In the genomic region with DNA sequence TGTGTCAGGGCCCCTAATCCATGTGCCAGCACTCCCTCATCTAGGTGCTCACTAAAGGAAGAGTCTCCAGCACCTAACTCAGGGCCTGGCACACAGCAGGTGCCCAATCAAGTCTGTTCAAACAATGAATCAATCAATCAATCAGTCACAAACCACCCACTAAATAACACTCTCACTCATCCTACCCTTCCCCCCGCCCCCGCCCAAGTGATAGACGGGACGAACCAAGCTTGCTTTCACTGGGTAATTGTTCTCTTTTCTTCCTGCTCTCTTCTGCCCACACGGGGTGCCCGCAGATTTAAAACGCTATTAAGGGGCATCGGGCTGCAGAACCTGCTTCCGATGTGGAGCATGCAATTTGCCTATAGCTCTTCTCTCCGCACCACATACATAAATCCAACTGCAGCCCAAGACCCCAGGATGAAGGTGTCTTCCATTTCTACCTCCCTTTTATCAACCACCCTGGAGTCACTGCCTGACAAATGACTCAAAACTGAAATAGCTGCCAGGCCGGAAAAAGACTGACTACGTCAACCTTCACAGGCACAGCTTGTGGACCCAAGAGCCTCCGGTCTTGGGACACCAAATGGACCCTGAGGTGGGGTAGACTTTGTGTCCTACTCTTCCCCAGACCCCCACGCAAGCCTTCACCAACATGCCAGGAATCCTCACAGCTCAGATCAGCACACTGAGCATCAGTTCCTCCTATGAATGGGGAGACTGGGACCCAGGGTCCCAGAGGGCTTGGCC, we compare ENCODE assay signal across 8 cellular contexts. TPM values are rescaled to one million over a fixed set of nuclear protein-coding genes. Genes with fewer than 3 reads are reported as not detected.
DNase-seq lines count a peak whose midpoint lies in the region; ATAC-seq and TF ChIP-seq lines count a peak whose summit lies in the region.

No MANE protein-coding gene starts in this region.

- no TSS peak for BruUV-seq in Panc1 (replicated peaks; lab: Mats Ljungman, UMichigan)

- peak overlapping the region; percentile 93 for H3K27ac ChIP-seq in BLaER1
- peak overlapping the region; percentile 20; the same call in 1 of the 2 replicates for H3K27ac ChIP-seq in Panc1 (ENCODE audit: low read length)
- H3K27ac ChIP-seq in ectodermal cell (ENCODE audit: insufficient read depth, low read depth, low read length, poor library complexity, severe bottlenecking) = no peak overlapping the region
- H3K27ac ChIP-seq in parathyroid adenoma = no peak overlapping the region
- no peak overlapping the region for H3K27ac ChIP-seq in RWPE1

- no peak overlapping the region for H2AFZ ChIP-seq in parathyroid adenoma

- H3K27me3 ChIP-seq in BLaER1 (no peaks in the 10 kb centered on the region), Panc1 (ENCODE audit: control insufficient read depth, insufficient read depth, low read length) (no peaks in the 10 kb centered on the region), ectodermal cell (ENCODE audit: control insufficient read depth, insufficient read depth, low read length, poor library complexity, severe bottlenecking) (peaks cover 7% of the 10 kb centered on the region), parathyroid adenoma (ENCODE audit: control insufficient read depth, insufficient read depth, low read length) (no peaks in the 10 kb centered on the region)

- ATAC-seq in Panc1 = no peak
- no peak for ATAC-seq in HG03378 (IDR thresholded peaks at IDR 0.05; ENCODE audit: unreplicated experiment)

- H3K4me2 ChIP-seq in BLaER1 = peak overlapping the region; percentile 97
- H3K4me2 ChIP-seq in parathyroid adenoma (ENCODE audit: low read length) = peak overlapping the region; percentile 84

- in situ Hi-C loops in Panc1 (cut with HindIII; ENCODE audit: low pct_unique_long_range_greater_than_20kb, low sequenced_read_pairs) = no loop called here

- DNase-seq in Panc1 (ENCODE audit: low read depth, low spot score) (no peak), NCI-H1417 treated with DMSO at 0.1 percent for 48 hours (lab: John Stamatoyannopoulos, UW) (no peak), NCI-H446 treated with DMSO at 0.1 percent for 48 hours (lab: John Stamatoyannopoulos, UW) (no peak), RWPE1 (ENCODE audit: low spot score) (no peak)

- peaks cover 48% of the 10 kb centered on the region for H4K20me1 ChIP-seq in BLaER1

- CTCF ChIA-PET in Panc1 (lab: Charles Lee) = interaction anchor here (1.1 kb wide), 1 partner anchor 462 kb away, joined by 3 read pairs; no protein-coding TSS in a partner anchor
- CTCF ChIA-PET in RWPE1 (lab: Yijun Ruan, JAX) = no interaction called here

- intact Hi-C loops in Panc1 (cut with micrococcal nuclease; ENCODE audit: unreplicated experiment) = no loop called here

- peaks cover 44% of the 10 kb centered on the region for H3K4me1 ChIP-seq in BLaER1
- peaks cover 22% of the 10 kb centered on the region for H3K4me1 ChIP-seq in Panc1 (ENCODE audit: control insufficient read depth, insufficient read depth, low read length)
- H3K4me1 ChIP-seq in ectodermal cell (ENCODE audit: control insufficient read depth, insufficient read depth, low read length) = peaks cover 15% of the 10 kb centered on the region
- H3K4me1 ChIP-seq in parathyroid adenoma = no peaks in the 10 kb centered on the region

- POLR2A ChIA-PET in Panc1 (lab: Charles Lee) = no interaction called here
- POLR2A ChIA-PET in RWPE1 (lab: Yijun Ruan, JAX; ENCODE audit: low non-redundant PET) = no interaction called here

- H3K79me2 ChIP-seq in parathyroid adenoma = peaks cover 4% of the 10 kb centered on the region

- TF ChIP-seq CTCF in Panc1 (IDR thresholded peaks at IDR 0.05) = no peak
- TF ChIP-seq CTCF in parathyroid adenoma (IDR thresholded peaks at IDR 0.05) = no peak
- no peak for TF ChIP-seq CTCF in RWPE1 (conservative IDR thresholded peaks at IDR 0.05; ENCODE audit: low read depth)

- peak overlapping the region; percentile 96 for H3K4me3 ChIP-seq in BLaER1
- H3K4me3 ChIP-seq in Panc1 (ENCODE audit: low read depth in 2 of 2, low read length in 2 of 2) = peak overlapping the region; percentile 77 to 87
- H3K4me3 ChIP-seq in ectodermal cell (ENCODE audit: insufficient read depth, low read depth, low read length) = peak overlapping the region; percentile 80
- H3K4me3 ChIP-seq in parathyroid adenoma (ENCODE audit: low read depth, low read length) = peak overlapping the region; percentile 71

- 53 to 54% methylated on average over 14 of the region's 14 CpGs for WGBS in ectodermal cell, 2 experiments

- peak overlapping the region; percentile 89 for H3K9ac ChIP-seq in BLaER1
- no peak overlapping the region for H3K9ac ChIP-seq in parathyroid adenoma

- H3K36me3 ChIP-seq in BLaER1 (0 out of 2 replicates have a peak, but pooled peaks cover 16% of the 10 kb centered on the region), Panc1 (ENCODE audit: control insufficient read depth, insufficient read depth, low read length) (no peaks in the 10 kb centered on the region; the same call in 1 of the 2 replicates), ectodermal cell (ENCODE audit: control insufficient read depth, insufficient read depth, low read length) (no peaks in the 10 kb centered on the region), parathyroid adenoma (ENCODE audit: control insufficient read depth, insufficient read depth, low read length) (no peaks in the 10 kb centered on the region)

- H3K9me3 ChIP-seq in BLaER1 = 0 out of 2 replicates have a peak, but pooled peaks cover 5% of the 10 kb centered on the region
- no peaks in the 10 kb centered on the region for H3K9me3 ChIP-seq in Panc1 (ENCODE audit: control insufficient read depth, insufficient read depth, low read depth, low read length)
- no peaks in the 10 kb centered on the region for H3K9me3 ChIP-seq in ectodermal cell (ENCODE audit: control insufficient read depth, low read length)
- H3K9me3 ChIP-seq in parathyroid adenoma (ENCODE audit: control insufficient read depth, low read length) = no peaks in the 10 kb centered on the region

RNA-seq across cellular contexts. Expression of gene KLHL25, which starts 1.7 kb away (rescaled TPM):
- total RNA-seq in Panc1 (2021; ENCODE audit: unreplicated experiment) = 7.0 TPM
- polyA plus RNA-seq in Panc1 (2012; ENCODE audit: insufficient read length) = 8.4 TPM
- polyA plus RNA-seq in ectodermal cell (2013, experiment 1 of 4) = 14.7 TPM
- polyA plus RNA-seq in ectodermal cell (2013, experiment 2 of 4) = 14.3 TPM
- polyA plus RNA-seq in ectodermal cell (2013, experiment 3 of 4) = 13.1 TPM
- polyA plus RNA-seq in ectodermal cell (2013, experiment 4 of 4) = 15.5 TPM

Comparison
In these comparisons a context has a peak if more than half of its experiments do, and no peak if none do; other contexts are left out.
1. H3K27ac ChIP-seq: peak in BLaER1 (single experiment) and Panc1 (single experiment); none in ectodermal cell (single experiment), parathyroid adenoma (single experiment) and RWPE1 (single experiment).
2. Peak in every context shown above with its lines, with median percentiles within 50 percentile points of each other: H3K4me3 ChIP-seq.